Comparison of ENCODE assay signal across 8 cellular contexts in the genomic region with DNA sequence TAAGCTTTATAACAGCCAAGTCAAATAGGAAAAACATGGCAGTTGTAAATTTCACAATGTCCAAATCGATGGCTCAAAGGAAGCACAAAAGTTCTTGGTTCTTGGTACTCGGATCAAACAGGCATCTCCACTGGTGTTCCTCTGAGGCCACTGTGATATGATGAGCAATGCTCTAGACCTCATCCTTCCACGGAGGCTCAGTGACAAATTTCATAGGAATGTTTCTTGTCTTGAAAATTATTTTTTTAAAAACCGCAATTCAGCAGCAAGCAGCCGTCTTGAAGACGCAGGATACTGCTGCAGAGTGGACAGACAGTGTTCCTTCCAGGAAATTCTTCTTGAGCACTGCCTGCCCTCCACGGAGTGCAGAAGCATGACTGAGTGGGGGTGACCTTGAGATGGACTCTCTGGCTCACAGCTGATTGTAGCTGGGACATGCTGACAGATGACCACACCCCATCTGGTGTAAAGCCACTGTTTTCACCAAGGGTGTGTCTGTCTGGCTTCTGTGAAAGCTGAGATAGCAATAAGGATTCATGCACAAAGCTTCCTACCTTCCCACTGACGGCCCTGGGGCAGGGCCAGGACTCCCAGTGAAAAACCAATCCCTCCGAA.
DNase-seq lines count a peak whose midpoint lies in the region; TF ChIP-seq lines count a peak whose summit lies in the region.

No MANE protein-coding gene starts in this region.

- H2AFZ ChIP-seq in osteoblast (ENCODE audit: low read length) = no peak overlapping the region

- DNase-seq in CMK (ENCODE audit: low read depth) (peak; percentile 2), RPMI7951 (ENCODE audit: low read depth) (peak; percentile 96), fibroblast of gingiva (ENCODE audit: low read depth) (peak; percentile 89), osteoblast (ENCODE audit: insufficient read length, low spot score, missing footprints) (peak; percentile 87), middle frontal gyrus (ENCODE audit: extremely low spot score, low spot score) (no peak), hypothalamus (lab: John Stamatoyannopoulos, UW) (no peak), NCI-H2196 (lab: John Stamatoyannopoulos, UW; ENCODE audit: unreplicated experiment) (no peak), mesenteric fat pad (ENCODE audit: low spot score) (no peak)

- H3K9me3 ChIP-seq in osteoblast (ENCODE audit: low read depth, low read length) = no peaks in the 10 kb centered on the region

- no peaks in the 10 kb centered on the region for H4K20me1 ChIP-seq in osteoblast (ENCODE audit: insufficient read depth, low read length)

- no peaks in the 10 kb centered on the region for H3K79me2 ChIP-seq in osteoblast (ENCODE audit: insufficient read depth, low read length)

- H3K4me1 ChIP-seq in osteoblast (ENCODE audit: insufficient read depth, low read length) = peaks cover 34% of the 10 kb centered on the region

- H3K4me2 ChIP-seq in osteoblast (ENCODE audit: insufficient read depth, low read length) = peak overlapping the region; percentile 14

- H3K4me3 ChIP-seq in osteoblast (ENCODE audit: insufficient read depth, low read length) = no peak overlapping the region

- no peaks in the 10 kb centered on the region for H3K27me3 ChIP-seq in osteoblast (ENCODE audit: insufficient read depth, low read length)

- TF ChIP-seq CTCF in osteoblast (IDR thresholded peaks at IDR 0.05; ENCODE audit: extremely low read depth, low read depth, low read length) = no peak

- H3K27ac ChIP-seq in osteoblast (ENCODE audit: low read depth, low read length) = peak overlapping the region; percentile 39

- no peaks in the 10 kb centered on the region for H3K36me3 ChIP-seq in osteoblast (ENCODE audit: insufficient read depth, low read length)

Comparison
In these comparisons a context has a peak if more than half of its experiments do, and no peak if none do; other contexts are left out.
1. DNase-seq: peak in CMK (single experiment), RPMI7951 (single experiment), fibroblast of gingiva (single experiment) and osteoblast (single experiment); none in middle frontal gyrus (single experiment), hypothalamus (0 of 51), NCI-H2196 (single experiment) and mesenteric fat pad (single experiment).